Comparison of ENCODE assay signal across 22 cellular contexts in the genomic region with DNA sequence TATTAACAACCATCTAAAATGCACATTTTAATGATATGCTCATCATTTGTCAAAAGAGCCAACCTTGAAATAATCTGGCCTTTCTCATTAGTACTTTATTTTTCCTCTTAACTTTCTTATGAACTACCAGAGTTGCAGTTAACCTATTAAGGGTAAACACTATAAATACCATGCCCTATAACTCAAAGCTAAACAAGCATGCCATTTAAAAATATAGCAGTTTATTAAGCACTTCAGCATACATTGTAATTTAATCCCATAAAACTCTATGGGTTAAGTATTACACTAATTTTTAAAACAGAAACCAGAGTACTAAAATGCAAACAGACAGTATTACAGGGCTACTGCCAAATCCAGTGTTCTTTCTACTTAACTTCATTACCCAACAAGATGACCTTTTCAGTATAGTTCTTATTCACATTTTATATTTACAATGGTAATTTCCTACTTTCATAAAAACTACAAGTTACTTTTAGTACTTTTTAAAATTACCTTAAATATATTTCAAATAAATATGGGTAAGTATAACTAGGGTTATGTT.
"Had no signal": no experiment of that assay in that cellular context is flagged by ENCODE, and none has a peak within 500 bp of the region (broad histone marks: within the 10 kb centered on the region; RNA-seq: fewer than 3 reads in every experiment).

No MANE protein-coding gene starts in this region.

- H3K27me3 ChIP-seq: esophagus squamous epithelium, tibial artery had no signal

- H3K36me3 Mint-ChIP-seq: activated naive CD4-positive, alpha-beta T cell treated with anti-CD3 and anti-CD28 coated beads, Interleukin-2, amount 10 ng/mL, durations not matched to agents 7 days and 5 days; mesothelial cell of epicardium; natural killer cell treated with Interleukin-12 subunit alpha and Interleukin-12 subunit beta and Interleukin-15 and Interleukin-18, amount 100 ng/mL, for 72 hours had no signal

- FAIRE-seq: endothelial cell of umbilical vein, keratinocyte, TTC549 had no signal

- H3K4me3 ChIP-seq: esophagus squamous epithelium, lung, tibial artery had no signal

- H3K9me3 ChIP-seq: esophagus squamous epithelium, tibial artery had no signal

- H3K27ac Mint-ChIP-seq: activated B cell treated with CpG ODN at 0.5 μM for 24 hours; activated CD4-positive, alpha-beta memory T cell treated with anti-CD3 and anti-CD28 coated beads, Interleukin-2, amount 10 ng/mL, durations not matched to agents 7 days and 5 days; activated naive CD4-positive, alpha-beta T cell treated with anti-CD3 and anti-CD28 coated beads, Interleukin-2, amount 10 ng/mL, durations not matched to agents 7 days and 5 days; activated T-cell treated with anti-CD3 and anti-CD28 coated beads, Interleukin-2, amount 50 U/mL, for 24 hours; dendritic cell treated with granulocyte-macrophage colony-stimulating factor and Interleukin-4, amounts not matched to agents 40 ng/mL and 50 ng/mL, for 4 days; mesothelial cell of epicardium; natural killer cell treated with Interleukin-12 subunit alpha and Interleukin-12 subunit beta and Interleukin-15 and Interleukin-18, amount 100 ng/mL, for 72 hours; T-helper 17 cell had no signal

- H3K27ac ChIP-seq: esophagus squamous epithelium, tibial artery had no signal

- H3K36me3 ChIP-seq: esophagus squamous epithelium, tibial artery had no signal

- ATAC-seq: natural killer cell treated with Interleukin-12 subunit alpha and Interleukin-12 subunit beta and Interleukin-15 and Interleukin-18, amount 100 ng/mL, for 72 hours; stimulated activated naive CD8-positive, alpha-beta T cell treated with anti-CD3 and anti-CD28 coated beads, Interleukin-15, Interleukin-2, amounts not matched to agents 100 U/mL and 50 U/mL, for 24 hours; T-helper 17 cell had no signal

- DNase-seq: activated B cell treated with CpG ODN at 0.5 μM for 24 hours; activated CD4-positive, alpha-beta memory T cell treated with anti-CD3 and anti-CD28 coated beads, Interleukin-2, amount 10 ng/mL, durations not matched to agents 7 days and 5 days; activated CD4-positive, alpha-beta T cell treated with anti-CD3 and anti-CD28 coated beads for 4 hours; activated naive CD4-positive, alpha-beta T cell treated with anti-CD3 and anti-CD28 coated beads, Interleukin-2, amount 10 ng/mL, durations not matched to agents 7 days and 5 days; activated T-cell treated with anti-CD3 and anti-CD28 coated beads, Interleukin-2, amount 50 U/mL, for 24 hours; effector CD8-positive, alpha-beta T cell; esophagus squamous epithelium; foreskin fibroblast; hypothalamus; posterior cingulate gyrus; stimulated activated CD8-positive, alpha-beta memory T cell treated with anti-CD3 and anti-CD28 coated beads, Interleukin-4, amount 100 ng/mL, for 48 hours; stimulated activated naive CD8-positive, alpha-beta T cell treated with anti-CD3 and anti-CD28 coated beads, Interleukin-15, Interleukin-2, amounts not matched to agents 100 U/mL and 50 U/mL, for 24 hours; substantia nigra; T-helper 17 cell; tibial artery had no signal

- H3K27me3 Mint-ChIP-seq: activated B cell treated with CpG ODN at 0.5 μM for 24 hours; activated CD4-positive, alpha-beta memory T cell treated with anti-CD3 and anti-CD28 coated beads, Interleukin-2, amount 10 ng/mL, durations not matched to agents 7 days and 5 days; activated naive CD4-positive, alpha-beta T cell treated with anti-CD3 and anti-CD28 coated beads, Interleukin-2, amount 10 ng/mL, durations not matched to agents 7 days and 5 days; activated T-cell treated with anti-CD3 and anti-CD28 coated beads, Interleukin-2, amount 50 U/mL, for 24 hours; dendritic cell treated with granulocyte-macrophage colony-stimulating factor and Interleukin-4, amounts not matched to agents 40 ng/mL and 50 ng/mL, for 4 days; natural killer cell treated with Interleukin-12 subunit alpha and Interleukin-12 subunit beta and Interleukin-15 and Interleukin-18, amount 100 ng/mL, for 72 hours; T-helper 17 cell had no signal

- H3K4me3 Mint-ChIP-seq: activated B cell treated with CpG ODN at 0.5 μM for 24 hours; activated CD4-positive, alpha-beta memory T cell treated with anti-CD3 and anti-CD28 coated beads, Interleukin-2, amount 10 ng/mL, durations not matched to agents 7 days and 5 days; activated naive CD4-positive, alpha-beta T cell treated with anti-CD3 and anti-CD28 coated beads, Interleukin-2, amount 10 ng/mL, durations not matched to agents 7 days and 5 days; activated T-cell treated with anti-CD3 and anti-CD28 coated beads, Interleukin-2, amount 50 U/mL, for 24 hours; dendritic cell treated with granulocyte-macrophage colony-stimulating factor and Interleukin-4, amounts not matched to agents 40 ng/mL and 50 ng/mL, for 4 days; mesothelial cell of epicardium; natural killer cell treated with Interleukin-12 subunit alpha and Interleukin-12 subunit beta and Interleukin-15 and Interleukin-18, amount 100 ng/mL, for 72 hours; T-helper 17 cell had no signal

- H3K9me3 Mint-ChIP-seq: activated B cell treated with CpG ODN at 0.5 μM for 24 hours; activated CD4-positive, alpha-beta memory T cell treated with anti-CD3 and anti-CD28 coated beads, Interleukin-2, amount 10 ng/mL, durations not matched to agents 7 days and 5 days; activated naive CD4-positive, alpha-beta T cell treated with anti-CD3 and anti-CD28 coated beads, Interleukin-2, amount 10 ng/mL, durations not matched to agents 7 days and 5 days; activated T-cell treated with anti-CD3 and anti-CD28 coated beads, Interleukin-2, amount 50 U/mL, for 24 hours; dendritic cell treated with granulocyte-macrophage colony-stimulating factor and Interleukin-4, amounts not matched to agents 40 ng/mL and 50 ng/mL, for 4 days; mesothelial cell of epicardium; natural killer cell treated with Interleukin-12 subunit alpha and Interleukin-12 subunit beta and Interleukin-15 and Interleukin-18, amount 100 ng/mL, for 72 hours had no signal
